Comparison of ENCODE assay signal across 8 cellular contexts in genomic region chr6:32838114-32838958, GRCh38. TPM values are rescaled to one million over a fixed set of nuclear protein-coding genes. Genes with fewer than 3 reads are reported as not detected.
DNase-seq lines count a peak whose midpoint lies in the region; ATAC-seq and TF ChIP-seq lines count a peak whose summit lies in the region.

TSS of gene TAP2 (minus strand) at chr6:32838739. CDS start at chr6:32838233, 506 bp downstream.

- H3K4me3 Mint-ChIP-seq in chondrocyte (ENCODE audit: unreplicated experiment) = peak within 1 kb of the TSS; percentile 79

- peak; percentile 69 for TF ChIP-seq POLR2A in GM19193 (IDR thresholded peaks at IDR 0.05; ENCODE audit: extremely low read depth, insufficient read depth, insufficient read length)

- CTCF ChIA-PET in BJ (lab: Yijun Ruan, JAX) = interaction anchor here (0.6 to 4.5 kb wide), 35 partner anchors 9 to 1172 kb away, joined by 3 to 110 read pairs (median 5); partner anchors contain the start of genes BRD2, HLA-DMA, PSMB9 and TAP1

- H3K4me1 Mint-ChIP-seq in chondrocyte (ENCODE audit: low read depth) = peaks cover 12% of the 10 kb centered on the region

- peak; percentile 82 for ATAC-seq in HG03439 (IDR thresholded peaks at IDR 0.05; ENCODE audit: unreplicated experiment)

- peak within 1 kb of the TSS; percentile 90 for H3K4me3 ChIP-seq in BJ (ENCODE audit: low read depth, low read length)

- no peaks in the 10 kb centered on the region for H3K27me3 Mint-ChIP-seq in chondrocyte (ENCODE audit: low read depth)

- no peaks in the 10 kb centered on the region for H3K9me3 Mint-ChIP-seq in chondrocyte (ENCODE audit: low read depth)

- TF ChIP-seq CTCF in BJ (IDR thresholded peaks at IDR 0.05; ENCODE audit: insufficient read depth, low read depth, low read length) = peak; percentile 96
- peak; percentile 97 for TF ChIP-seq CTCF in chondrocyte (IDR thresholded peaks at IDR 0.05)

- no peaks in the 10 kb centered on the region for H3K27me3 ChIP-seq in BJ (ENCODE audit: control insufficient read depth, insufficient read depth, low read length)

- peak; percentile 46 for DNase-seq in BJ (ENCODE audit: low read depth)
- DNase-seq in NCI-H460 (ENCODE audit: extremely low read depth, low read depth) = peak; percentile 84
- DNase-seq in activated CD4-positive, alpha-beta T cell treated with anti-CD3 and anti-CD28 coated beads for 24 hours (ENCODE audit: low read depth in 2 of 2) = peak; percentile 97 to 98
- peak; percentile 97 for DNase-seq in chondrocyte (ENCODE audit: low spot score)
- DNase-seq in kidney tubule cell (ENCODE audit: low spot score) = peak; percentile 93
- DNase-seq in stimulated activated CD4-positive, alpha-beta T cell treated with anti-CD3 and anti-CD28 coated beads, Interleukin-1b, Interleukin-23, amount 100 ng/mL, for 1 hour (ENCODE audit: low read depth in 2 of 2) = peak; percentile 95 to 99

- peak within 1 kb of the TSS; percentile 92 for H3K27ac Mint-ChIP-seq in chondrocyte (ENCODE audit: unreplicated experiment)

- POLR2A ChIA-PET in BJ (lab: Charles Lee) = interaction anchor here (1.2 to 2.1 kb wide), 2 partner anchors 30 to 134 kb away, joined by 4 to 12 read pairs; no protein-coding TSS in a partner anchor

- H3K36me3 ChIP-seq in BJ (ENCODE audit: control insufficient read depth, insufficient read depth, low read length) = peaks cover 8% of the 10 kb centered on the region

- H3K36me3 Mint-ChIP-seq in chondrocyte (ENCODE audit: low read depth) = peaks cover 7% of the 10 kb centered on the region

RNA-seq across cellular contexts. Expression of gene TAP2, which starts in this region (rescaled TPM):
- polyA plus RNA-seq in BJ (2011; rRNA removed) = 18.0 and 25.4 TPM in 2 replicates
- polyA minus RNA-seq in BJ (2011; rRNA and poly(A)+ RNA removed) = 22.4 and 24.2 TPM in 2 replicates
- total RNA-seq in NCI-H460 (2014; rRNA removed; shearing (Covaris generic)) = 29.8 and 30.7 TPM in 2 replicates
- 39.4 and 67.2 TPM in 2 replicates for polyA plus RNA-seq in NCI-H460 (2014; cell fraction: nucleus; rRNA removed)
- total RNA-seq in chondrocyte = 16.3 to 28.0 TPM (median 20.3 TPM) in 3 replicates

Comparison
In these comparisons a context has a peak if more than half of its experiments do, and no peak if none do; other contexts are left out.
1. Peak in every context shown above with its lines: DNase-seq, ATAC-seq and H3K4me3 ChIP-seq.
2. DNase-seq: peak in every context shown above with its lines; median percentile 98 in activated CD4-positive, alpha-beta T cell treated with anti-CD3 and anti-CD28 coated beads for 24 hours; 97 in chondrocyte; 97 in stimulated activated CD4-positive, alpha-beta T cell treated with anti-CD3 and anti-CD28 coated beads, Interleukin-1b, Interleukin-23, amount 100 ng/mL, for 1 hour; 93 in kidney tubule cell; 84 in NCI-H460; 46 in BJ.